Comparison of ENCODE assay signal across 14 cellular contexts in the genomic region with DNA sequence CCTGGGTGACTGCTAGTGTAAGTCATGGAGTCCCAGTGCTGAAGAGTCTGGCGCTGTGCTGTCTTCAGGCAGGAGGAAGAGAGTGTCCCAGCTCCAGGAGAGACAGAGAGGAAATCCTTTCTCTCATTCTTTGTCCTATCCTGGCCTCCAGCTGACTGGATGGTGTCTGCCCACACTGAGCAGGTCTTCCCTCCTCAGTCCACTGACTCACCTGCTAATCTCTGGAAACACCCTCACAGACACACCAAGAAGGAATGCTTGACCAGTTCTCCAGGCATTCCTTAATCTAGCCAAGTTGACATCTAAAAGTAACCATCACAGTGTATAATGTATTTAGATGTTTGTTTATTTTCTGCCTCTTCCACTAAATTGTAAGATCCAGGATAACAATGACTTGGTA. TPM values are rescaled to one million over a fixed set of nuclear protein-coding genes. Genes with fewer than 3 reads are reported as not detected.
DNase-seq lines count a peak whose midpoint lies in the region; ATAC-seq and TF ChIP-seq lines count a peak whose summit lies in the region.
"Had no signal": no experiment of that assay in that cellular context is flagged by ENCODE, and none has a peak within 500 bp of the region (broad histone marks: within the 10 kb centered on the region; RNA-seq: fewer than 3 reads in every experiment).

No MANE protein-coding gene starts in this region.

- in situ Hi-C loops in Caki2 (cut with HindIII; ENCODE audit: low pct_unique_long_range_greater_than_20kb, low sequenced_read_pairs) = no loop called here

- no peaks in the 10 kb centered on the region for H3K9me3 ChIP-seq in mucosa of descending colon
- H3K9me3 ChIP-seq: thyroid gland had no signal

- H3K4me1 ChIP-seq in mucosa of descending colon (ENCODE audit: low read depth) = no peaks in the 10 kb centered on the region

- H3K36me3 ChIP-seq in mucosa of descending colon (ENCODE audit: low read depth) = no peaks in the 10 kb centered on the region
- H3K36me3 ChIP-seq: thyroid gland had no signal

- DNase-seq in Caki2 (ENCODE audit: low read depth) (peak; percentile 30), LHCN-M2 (ENCODE audit: low read depth) (peak; percentile 26), cardiac fibroblast (ENCODE audit: low read depth in 2 of 2) (peak; percentile 27 to 86), mucosa of descending colon (no peak), HuH-7.5 (ENCODE audit: low spot score) (no peak)
- DNase-seq in activated naive CD4-positive, alpha-beta T cell treated with Interleukin-2 at 50 U/mL for 16 hours = no peak
- DNase-seq: activated CD8-positive, alpha-beta T cell treated with anti-CD3 and anti-CD28 coated beads, Interleukin-2, amount 10 ng/mL, durations not matched to agents 7 days and 5 days; activated effector memory CD4-positive, alpha-beta T cell treated with anti-CD3 and anti-CD28 coated beads, Interleukin-2, amount 50 U/mL, for 16 hours; left ventricle myocardium superior; NCI-H774; Right ventricle myocardium superior; thyroid gland had no signal

- intact Hi-C loops in mucosa of descending colon (cut with DNase I, micrococcal nuclease) = no loop called here

- no peak overlapping the region for H3K4me3 ChIP-seq in cardiac fibroblast (replicated peaks in 1 of 2; ENCODE audit: low read depth in 2 of 2, low read length in 2 of 2)
- H3K4me3 ChIP-seq in mucosa of descending colon = no peak overlapping the region
- H3K4me3 ChIP-seq: thyroid gland had no signal

- peak; percentile 44 for ATAC-seq in mucosa of descending colon
- no peak for ATAC-seq in GM21360 (IDR thresholded peaks at IDR 0.05; ENCODE audit: unreplicated experiment)
- ATAC-seq in HG03097 (IDR thresholded peaks at IDR 0.05; ENCODE audit: low FRiP score, unreplicated experiment) = no peak
- ATAC-seq: activated CD8-positive, alpha-beta T cell treated with anti-CD3 and anti-CD28 coated beads, Interleukin-2, amount 10 ng/mL, durations not matched to agents 7 days and 5 days; left ventricle myocardium superior had no signal

- no peak for TF ChIP-seq CTCF in cardiac fibroblast (IDR thresholded peaks at IDR 0.05; ENCODE audit: low read depth, low read length)
- no peak for TF ChIP-seq CTCF in mucosa of descending colon (IDR thresholded peaks at IDR 0.05)

RNA-seq across cellular contexts. Expression of gene EMP1, which starts 53.9 kb away (rescaled TPM):
- 7.8 and 17.2 TPM in 2 replicates for total RNA-seq in Caki2 (2014; rRNA removed; shearing (Covaris generic); ENCODE audit: low replicate concordance)
- total RNA-seq in LHCN-M2 (2014; rRNA removed) (590 and 679 TPM in 2 replicates), mucosa of descending colon (100 to 1,000 TPM; 245 to 680 (median 667) TPM)
- 194 TPM for polyA plus RNA-seq in LHCN-M2 (2012)

Comparison
In these comparisons a context has a peak if more than half of its experiments do, and no peak if none do; other contexts are left out.
1. DNase-seq: peak in Caki2 (single experiment), LHCN-M2 (single experiment) and cardiac fibroblast (2 of 2); none in mucosa of descending colon (0 of 3), HuH-7.5 (single experiment) and activated naive CD4-positive, alpha-beta T cell treated with Interleukin-2 at 50 U/mL for 16 hours (single experiment).
2. RNA of gene EMP1, which starts 53.9 kb away (total RNA-seq): 590 to 679 TPM in LHCN-M2 and 245 to 680 TPM in mucosa of descending colon; 7.8 to 17.2 TPM in Caki2; every median in the first group is over 10 times any median in the second.